11 cellular contexts compared by ENCODE assay signal in the genomic region with DNA sequence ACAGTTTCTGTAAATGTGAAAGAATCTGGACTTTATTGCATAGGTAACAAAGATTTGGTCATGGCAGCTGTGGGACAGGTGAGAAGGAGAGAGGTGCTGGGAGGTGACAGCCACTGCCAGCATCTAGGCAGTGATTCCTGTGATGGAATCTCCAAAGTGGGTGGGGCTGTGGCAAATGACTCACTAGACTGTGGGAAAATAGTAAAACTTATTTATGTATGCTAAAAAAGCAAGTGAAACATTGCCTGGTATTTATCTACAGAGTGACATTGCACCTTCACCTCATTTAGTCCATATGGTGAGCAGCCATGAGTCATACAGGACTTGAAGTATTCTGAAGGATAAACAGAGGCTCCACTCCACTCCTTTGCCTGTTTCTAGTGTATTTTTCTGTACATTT.
DNase-seq lines count a peak whose midpoint lies in the region; TF ChIP-seq lines count a peak whose summit lies in the region.
"Had no signal": no experiment of that assay in that cellular context is flagged by ENCODE, and none has a peak within 500 bp of the region (broad histone marks: within the 10 kb centered on the region; RNA-seq: fewer than 3 reads in every experiment).

No MANE protein-coding gene starts in this region.

- no peak overlapping the region for H3K27ac ChIP-seq in coronary artery
- H3K27ac ChIP-seq in esophagus muscularis mucosa (replicated peaks in 1 of 4): no peak overlapping the region

- H3K4me1 ChIP-seq in esophagus muscularis mucosa: no peaks in the 10 kb centered on the region

- H3K4me3 ChIP-seq in coronary artery: no peak overlapping the region
- no peak overlapping the region for H3K4me3 ChIP-seq in esophagus muscularis mucosa

- DNase-seq in EH (ENCODE audit: low read depth) (peak; percentile 1), HT1080 (ENCODE audit: low read depth) (peak; percentile 69), astrocyte of the hippocampus (ENCODE audit: low read depth, low spot score) (peak; percentile 59), renal cortical epithelial cell (ENCODE audit: low read depth) (peak; percentile 93), Kasumi-1 (lab: John Stamatoyannopoulos, UW) (no peak), coronary artery (ENCODE audit: low spot score) (no peak), esophagus muscularis mucosa (ENCODE audit: extremely low spot score) (no peak)
- DNase-seq: activated CD4-positive, CD25-positive, alpha-beta regulatory T cell treated with anti-CD3 and anti-CD28 coated beads, Interleukin-2, amount 50 U/mL, for 72 hours; NCI-H2171; SHP77; substantia nigra had no signal

- no peaks in the 10 kb centered on the region for H3K27me3 ChIP-seq in esophagus muscularis mucosa

- TF ChIP-seq EP300 in esophagus muscularis mucosa (IDR thresholded peaks at IDR 0.05): no peak

- no peak for TF ChIP-seq CTCF in coronary artery (IDR thresholded peaks at IDR 0.05)
- no peak for TF ChIP-seq CTCF in esophagus muscularis mucosa (IDR thresholded peaks at IDR 0.05)

- peaks cover 0 to 14% (median 0%) of the 10 kb centered on the region in 4 donors for H3K9me3 ChIP-seq in esophagus muscularis mucosa

- no peak for TF ChIP-seq POLR2A in esophagus muscularis mucosa (IDR thresholded peaks at IDR 0.05; ENCODE audit: low read depth)

- no peaks in the 10 kb centered on the region for H3K36me3 ChIP-seq in esophagus muscularis mucosa

- intact Hi-C loops in esophagus muscularis mucosa (cut with DNase I): no loop called here

Comparison
In these comparisons a context has a peak if more than half of its experiments do, and no peak if none do; other contexts are left out.
1. DNase-seq: peak in EH (single experiment), HT1080 (single experiment), astrocyte of the hippocampus (single experiment) and renal cortical epithelial cell (single experiment); none in Kasumi-1 (0 of 2), coronary artery (single experiment) and esophagus muscularis mucosa (single experiment).